Comparison of ENCODE assay signal across 9 cellular contexts in genomic region chr7:158394936-158395335, GRCh38.
A peak's percentile ranks its signal among the peaks of the same experiment; 100 is the strongest.
DNase-seq lines count a peak whose midpoint lies in the region; ATAC-seq, FAIRE-seq and TF ChIP-seq lines count a peak whose summit lies in the region.
"Had no signal": no experiment of that assay in that cellular context is flagged by ENCODE, and none has a peak within 500 bp of the region (broad histone marks: within the 10 kb centered on the region; RNA-seq: fewer than 3 reads in every experiment).

No MANE protein-coding gene starts in this region.

- H3K27ac ChIP-seq in CD8-positive, alpha-beta T cell (ENCODE audit: low read depth, low read length): no peak overlapping the region

- no peaks in the 10 kb centered on the region for H3K27me3 ChIP-seq in CD8-positive, alpha-beta T cell (ENCODE audit: insufficient read depth, low read length)

- no peaks in the 10 kb centered on the region for H3K4me1 Mint-ChIP-seq in CD8-positive, alpha-beta T cell (ENCODE audit: low read depth)
- no peaks in the 10 kb centered on the region for H3K4me1 Mint-ChIP-seq in activated T-cell treated with anti-CD3 and anti-CD28 coated beads, Interleukin-2, amount 50 U/mL, for 24 hours (ENCODE audit: low read depth)

- H3K4me3 Mint-ChIP-seq in CD8-positive, alpha-beta T cell: no peak overlapping the region
- H3K4me3 Mint-ChIP-seq in activated T-cell treated with anti-CD3 and anti-CD28 coated beads, Interleukin-2, amount 50 U/mL, for 24 hours: no peak overlapping the region

- H3K36me3 ChIP-seq in CD8-positive, alpha-beta T cell (ENCODE audit: insufficient read depth, low read length): no peaks in the 10 kb centered on the region
- H3K36me3 ChIP-seq: HAP-1 had no signal

- H3K27me3 Mint-ChIP-seq in CD8-positive, alpha-beta T cell (ENCODE audit: low read depth): peaks cover 2% of the 10 kb centered on the region
- no peaks in the 10 kb centered on the region for H3K27me3 Mint-ChIP-seq in activated T-cell treated with anti-CD3 and anti-CD28 coated beads, Interleukin-2, amount 50 U/mL, for 24 hours

- FAIRE-seq in HTR-8/SVneo (lab: Jason Lieb, UNC) (no peak), urothelium cell line (lab: Jason Lieb, UNC) (no peak)

- H3K4me1 ChIP-seq in CD8-positive, alpha-beta T cell (ENCODE audit: insufficient read depth, low read length): no peaks in the 10 kb centered on the region
- H3K4me1 ChIP-seq: HAP-1 had no signal

- no peak overlapping the region for H3K4me3 ChIP-seq in CD8-positive, alpha-beta T cell (ENCODE audit: low read depth, low read length)
- H3K4me3 ChIP-seq: HAP-1 had no signal

- TF ChIP-seq CTCF in CD8-positive, alpha-beta T cell (IDR thresholded peaks at IDR 0.05): peak; percentile 48

- ATAC-seq in CD8-positive, alpha-beta T cell: peak; percentile 46
- peak; percentile 29 for ATAC-seq in left colon
- ATAC-seq in GM18519 (IDR thresholded peaks at IDR 0.05; ENCODE audit: low FRiP score, unreplicated experiment): no peak
- no peak for ATAC-seq in HG02852 (IDR thresholded peaks at IDR 0.05; ENCODE audit: unreplicated experiment)

- peak in 5 of 7 experiments; percentile 11 to 56 (median 43) for DNase-seq in CD8-positive, alpha-beta T cell
- DNase-seq in HTR-8/SVneo (ENCODE audit: insufficient read length, low spot score) (peak; percentile 45), left colon (peak in 1 of 2 donors; percentile 61), urothelium cell line (ENCODE audit: low spot score) (peak; percentile 73), NCI-H187 (lab: John Stamatoyannopoulos, UW) (no peak)
- DNase-seq in activated T-cell treated with anti-CD3 and anti-CD28 coated beads, Interleukin-2, amount 50 U/mL, for 24 hours: peak; percentile 63

- POLR2A ChIA-PET in CD8-positive, alpha-beta T cell (lab: Charles Lee): no interaction called here

- CTCF ChIA-PET in CD8-positive, alpha-beta T cell (lab: Charles Lee): interaction anchor here (1.1 kb wide), 1 partner anchor 582 kb away, joined by 4 read pairs; no protein-coding TSS in a partner anchor

- H3K27ac Mint-ChIP-seq in CD8-positive, alpha-beta T cell: no peak overlapping the region
- H3K27ac Mint-ChIP-seq in activated T-cell treated with anti-CD3 and anti-CD28 coated beads, Interleukin-2, amount 50 U/mL, for 24 hours: no peak overlapping the region

- no peaks in the 10 kb centered on the region for H3K36me3 Mint-ChIP-seq in CD8-positive, alpha-beta T cell
- H3K36me3 Mint-ChIP-seq in activated T-cell treated with anti-CD3 and anti-CD28 coated beads, Interleukin-2, amount 50 U/mL, for 24 hours (ENCODE audit: low read depth): no peaks in the 10 kb centered on the region

- intact Hi-C loops in CD8-positive, alpha-beta T cell (cut with DNase I, micrococcal nuclease): loop anchor here in 1 of 2 experiments (5.0 kb wide), 1 partner anchor 582 kb away; no protein-coding TSS in a partner anchor
- intact Hi-C loops in left colon (cut with DNase I, micrococcal nuclease): no loop called here

- H3K9me3 Mint-ChIP-seq in CD8-positive, alpha-beta T cell: peaks cover 7% of the 10 kb centered on the region
- H3K9me3 Mint-ChIP-seq in activated T-cell treated with anti-CD3 and anti-CD28 coated beads, Interleukin-2, amount 50 U/mL, for 24 hours: peaks cover 7% of the 10 kb centered on the region

- H3K9me3 ChIP-seq in CD8-positive, alpha-beta T cell (ENCODE audit: low read length): no peaks in the 10 kb centered on the region

Comparison
In these comparisons a context has a peak if more than half of its experiments do, and no peak if none do; other contexts are left out.
1. ATAC-seq: peak in CD8-positive, alpha-beta T cell (single experiment) and left colon (single experiment); none in GM18519 (single experiment) and HG02852 (single experiment).
2. DNase-seq: peak in CD8-positive, alpha-beta T cell (5 of 7), HTR-8/SVneo (single experiment), activated T-cell treated with anti-CD3 and anti-CD28 coated beads, Interleukin-2, amount 50 U/mL, for 24 hours (single experiment) and urothelium cell line (single experiment); none in NCI-H187 (0 of 2).